Comparison of ENCODE assay signal across 8 cellular contexts in the genomic region with DNA sequence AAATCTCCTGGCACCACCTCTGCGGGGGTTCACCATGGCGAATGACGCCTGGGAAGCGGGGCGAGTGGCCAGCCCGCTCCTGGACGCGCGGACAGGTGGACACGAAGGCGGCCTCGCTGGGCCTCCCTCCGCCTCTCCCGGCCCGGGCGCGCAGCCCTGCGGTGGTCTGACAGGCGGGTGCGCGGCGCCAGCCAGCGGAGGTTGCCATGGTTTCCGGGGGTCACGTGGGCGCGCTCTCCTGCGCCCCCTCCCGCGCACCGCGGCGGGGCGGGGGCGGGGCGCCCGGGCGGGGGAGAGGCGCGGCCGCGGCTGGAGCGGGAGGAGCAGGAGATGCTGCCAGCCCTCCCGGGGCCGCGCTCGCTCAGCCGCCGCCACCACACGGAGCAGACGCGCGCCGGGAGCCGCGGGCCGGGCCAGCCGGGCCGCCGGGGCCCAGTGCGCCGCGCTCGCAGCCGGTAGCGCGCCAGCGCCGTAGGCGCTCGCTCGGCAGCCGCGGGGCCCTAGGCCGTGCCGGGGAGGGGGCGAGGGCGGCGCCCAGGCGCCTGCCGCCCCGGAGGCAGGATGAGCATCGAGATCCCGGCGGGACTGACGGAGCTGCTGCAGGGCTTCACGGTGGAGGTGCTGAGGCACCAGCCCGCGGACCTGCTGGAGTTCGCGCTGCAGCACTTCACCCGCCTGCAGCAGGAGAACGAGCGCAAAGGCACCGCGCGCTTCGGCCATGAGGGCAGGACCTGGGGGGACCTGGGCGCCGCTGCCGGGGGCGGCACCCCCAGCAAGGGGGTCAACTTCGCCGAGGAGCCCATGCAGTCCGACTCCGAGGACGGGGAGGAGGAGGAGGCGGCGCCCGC. TPM values are rescaled to one million over a fixed set of nuclear protein-coding genes. Genes with fewer than 3 reads are reported as not detected.
DNase-seq lines count a peak whose midpoint lies in the region; ATAC-seq and TF ChIP-seq lines count a peak whose summit lies in the region.

A gene (plus strand): TSS at position 359 of the 848 bp plus-strand sequence. CDS start 203 bp downstream, at position 562.

- CTCF ChIA-PET in A673 (lab: Charles Lee), result no interaction called here

- BruUV-seq in A673 (replicated peaks; lab: Mats Ljungman, UMichigan), result no TSS peak

- no peaks in the 10 kb centered on the region for H3K9me3 ChIP-seq in A673 (ENCODE audit: low read depth, low read length, poor library complexity, severe bottlenecking)
- no peaks in the 10 kb centered on the region for H3K9me3 ChIP-seq in left lung

- H3K36me3 ChIP-seq in A673 (ENCODE audit: insufficient read depth, low read length, poor library complexity, severe bottlenecking) (no peaks in the 10 kb centered on the region), left lung (no peaks in the 10 kb centered on the region)

- TF ChIP-seq CTCF in A673 (conservative IDR thresholded peaks at IDR 0.05; ENCODE audit: low read depth, low read length), result no peak
- TF ChIP-seq CTCF in left lung (IDR thresholded peaks at IDR 0.05), result no peak

- intact Hi-C loops in A673 (cut with micrococcal nuclease; ENCODE audit: unreplicated experiment) (no loop called here), left lung (cut with DNase I) (no loop called here)

- H3K27ac ChIP-seq in A673 (ENCODE audit: low read depth, low read length, poor library complexity, severe bottlenecking) (no peak within 1 kb of the TSS), left lung (peak within 1 kb of the TSS; percentile 60 to 67)

- DNase-seq in A673 (ENCODE audit: low spot score) (peak; percentile 88), NCI-H446 treated with DMSO at 0.1 percent for 48 hours (lab: John Stamatoyannopoulos, UW) (peak; percentile 66), dedifferentiated amniotic fluid mesenchymal stem cell (ENCODE audit: extremely low spot score) (peak; percentile 29), left lung (peak; percentile 69 to 87)
- peak; percentile 70 for DNase-seq in activated CD4-positive, alpha-beta T cell treated with anti-CD3 and anti-CD28 coated beads, Interleukin-2, amount 50 U/mL, for 1 hour
- peak; percentile 65 for DNase-seq in stimulated activated CD4-positive, alpha-beta T cell treated with anti-CD3 and anti-CD28 coated beads, Interleukin-2, amount 100 ng/mL, for 4 hours (ENCODE audit: low read depth)

- H3K4me3 ChIP-seq in A673 (ENCODE audit: low read depth, low read length, poor library complexity, severe bottlenecking) (peak within 1 kb of the TSS; percentile 73), left lung (peak within 1 kb of the TSS; percentile 60 to 65)

- POLR2A ChIA-PET in A673 (lab: Charles Lee; ENCODE audit: low non-redundant PET), result no interaction called here

- peak; percentile 84 for ATAC-seq in GM18868 (IDR thresholded peaks at IDR 0.05; ENCODE audit: unreplicated experiment)
- peak; percentile 80 for ATAC-seq in HG03159 (IDR thresholded peaks at IDR 0.05; ENCODE audit: unreplicated experiment)
- ATAC-seq in left lung, result peak; percentile 95

- peaks cover 28% of the 10 kb centered on the region for H3K4me1 ChIP-seq in A673 (ENCODE audit: insufficient read depth, low read length, poor library complexity, severe bottlenecking)
- peaks cover 3 to 25% of the 10 kb centered on the region in 2 donors for H3K4me1 ChIP-seq in left lung

- H3K27me3 ChIP-seq in A673 (replicated peaks; ENCODE audit: insufficient read depth, low read depth, low read length, poor library complexity) (no peaks in the 10 kb centered on the region), left lung (peaks cover 3 to 38% of the 10 kb centered on the region in 2 donors)

RNA-seq across cellular contexts. Expression of the gene that starts here (rescaled TPM):
- total RNA-seq in A673 (2021) (4.8 and 4.9 TPM in 2 replicates), left lung (1 to 10 TPM; 4.3 to 6.1 TPM)

Comparison
In these comparisons a context has a peak if more than half of its experiments do, and no peak if none do; other contexts are left out.
1. DNase-seq: peak in every context shown above with its lines; median percentile 88 in A673; 78 in left lung; 70 in activated CD4-positive, alpha-beta T cell treated with anti-CD3 and anti-CD28 coated beads, Interleukin-2, amount 50 U/mL, for 1 hour; 66 in NCI-H446 treated with DMSO at 0.1 percent for 48 hours; 65 in stimulated activated CD4-positive, alpha-beta T cell treated with anti-CD3 and anti-CD28 coated beads, Interleukin-2, amount 100 ng/mL, for 4 hours; 29 in dedifferentiated amniotic fluid mesenchymal stem cell.